In the genomic region with DNA sequence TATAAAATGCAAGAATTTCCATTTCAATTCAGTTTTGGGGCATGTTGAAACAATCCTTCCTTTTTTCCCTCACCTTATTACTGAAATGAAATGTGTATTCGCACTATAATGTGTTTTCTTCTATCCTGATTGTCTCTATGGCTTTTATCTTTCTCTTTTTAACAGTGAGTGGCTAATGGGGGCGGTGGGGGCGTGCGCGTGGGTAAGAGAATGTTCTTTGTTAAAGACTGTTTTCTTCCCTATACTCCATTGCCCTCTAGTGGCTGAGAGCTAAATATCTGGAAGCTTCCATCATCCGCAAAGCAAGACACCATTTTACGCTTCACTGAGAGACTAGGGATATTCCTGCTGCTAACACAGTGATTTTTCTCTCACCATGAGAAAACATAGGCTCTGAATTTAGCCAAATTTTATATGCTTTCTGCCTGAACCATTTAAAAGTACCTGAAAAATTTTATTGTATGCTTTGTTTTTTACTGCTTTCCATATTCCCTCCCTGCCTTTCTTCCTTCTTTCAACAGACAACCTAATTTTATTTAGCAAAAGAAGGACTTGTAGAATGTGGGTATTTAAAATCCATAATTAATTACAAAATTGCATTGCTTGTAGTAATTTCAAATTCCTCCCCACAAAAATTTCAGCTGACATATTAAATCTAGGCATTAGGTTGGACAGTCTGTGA, we compare ENCODE assay signal across 8 cellular contexts.
DNase-seq lines count a peak whose midpoint lies in the region; ATAC-seq and TF ChIP-seq lines count a peak whose summit lies in the region.

No MANE protein-coding gene starts in this region.

- H3K4me1 Mint-ChIP-seq in Calu3 (ENCODE audit: low read depth, unreplicated experiment), result no peaks in the 10 kb centered on the region
- peaks cover 2% of the 10 kb centered on the region for H3K4me1 Mint-ChIP-seq in activated T-cell treated with anti-CD3 and anti-CD28 coated beads, Interleukin-2, amount 50 U/mL, for 4 hours (ENCODE audit: low read depth)

- ATAC-seq in GM19372 (IDR thresholded peaks at IDR 0.05; ENCODE audit: low read depth, unreplicated experiment) (peak; percentile 96), HG03457 (IDR thresholded peaks at IDR 0.05; ENCODE audit: unreplicated experiment) (peak; percentile 77)
- ATAC-seq in activated T-cell treated with anti-CD3 and anti-CD28 coated beads, Interleukin-2, amount 50 U/mL, for 4 hours, result peak in 1 of 2 donors; percentile 43

- peak overlapping the region; percentile 59 for H3K4me3 Mint-ChIP-seq in Calu3 (ENCODE audit: low read depth, unreplicated experiment)
- H3K4me3 Mint-ChIP-seq in activated T-cell treated with anti-CD3 and anti-CD28 coated beads, Interleukin-2, amount 50 U/mL, for 4 hours, result no peak overlapping the region

- no peaks in the 10 kb centered on the region for H3K27me3 Mint-ChIP-seq in Calu3 (ENCODE audit: unreplicated experiment)
- peaks cover 3% of the 10 kb centered on the region for H3K27me3 Mint-ChIP-seq in activated T-cell treated with anti-CD3 and anti-CD28 coated beads, Interleukin-2, amount 50 U/mL, for 4 hours (ENCODE audit: low read depth)

- CTCF ChIA-PET in Calu3 (lab: Charles Lee), result no interaction called here

- peak; percentile 57 for TF ChIP-seq CTCF in Calu3 (IDR thresholded peaks at IDR 0.05; ENCODE audit: unreplicated experiment)

- BruUV-seq in Calu3 (replicated peaks; lab: Mats Ljungman, UMichigan), result no TSS peak

- intact Hi-C loops in Calu3 (cut with micrococcal nuclease; ENCODE audit: unreplicated experiment), result loop anchor here (1.0 to 10.0 kb wide), 4 partner anchors 384 to 932 kb away; no protein-coding TSS in a partner anchor

- peaks cover 5% of the 10 kb centered on the region for H3K36me3 Mint-ChIP-seq in Calu3 (ENCODE audit: insufficient read depth, unreplicated experiment)
- no peaks in the 10 kb centered on the region for H3K36me3 Mint-ChIP-seq in activated T-cell treated with anti-CD3 and anti-CD28 coated beads, Interleukin-2, amount 50 U/mL, for 4 hours (ENCODE audit: insufficient read depth)

- no peaks in the 10 kb centered on the region for H3K9me3 Mint-ChIP-seq in Calu3 (ENCODE audit: low read depth, unreplicated experiment)
- H3K9me3 Mint-ChIP-seq in activated T-cell treated with anti-CD3 and anti-CD28 coated beads, Interleukin-2, amount 50 U/mL, for 4 hours, result no peaks in the 10 kb centered on the region

- H3K27ac Mint-ChIP-seq in Calu3 (ENCODE audit: unreplicated experiment), result peak overlapping the region; percentile 90

- DNase-seq in Calu3 (peak; percentile 29), NCI-H524 (lab: John Stamatoyannopoulos, UW) (peak; percentile 40 to 54), foreskin melanocyte (peak; percentile 56), nucleus accumbens (lab: John Stamatoyannopoulos, UW) (peak in 54 of 56 donors; percentile 5 to 86 (median 56))
- peak; percentile 10 for DNase-seq in activated T-cell treated with anti-CD3 and anti-CD28 coated beads, Interleukin-2, amount 50 U/mL, for 4 hours
- DNase-seq in effector CD8-positive, alpha-beta T cell (lab: John Stamatoyannopoulos, UW), result no peak
